ENCODE assay signal across 35 cellular contexts in genomic region chr10:86141896-86142295, GRCh38.
"Had no signal": no experiment of that assay in that cellular context is flagged by ENCODE, and none has a peak within 500 bp of the region (broad histone marks: within the 10 kb centered on the region; RNA-seq: fewer than 3 reads in every experiment).

No MANE protein-coding gene starts in this region.

- DNase-seq: Kasumi-1, KG1, MG63, MM.1S, MV-4-11, NCI-H1048, NCI-H1092, NCI-H1092 treated with DMSO at 0.1 percent for 48 hours, NCI-H1105, NCI-H1105 treated with DMSO at 0.1 percent for 48 hours, NCI-H1417, NCI-H1417 treated with DMSO at 0.1 percent for 48 hours, NCI-H1436, NCI-H1436 treated with DMSO at 0.1 percent for 48 hours, NCI-H146, NCI-H1694, NCI-H1694 treated with DMSO at 0.1 percent for 48 hours, NCI-H187, NCI-H187 treated with DMSO at 0.1 percent for 48 hours, NCI-H1930, NCI-H2029, NCI-H2029 treated with DMSO at 0.1 percent for 48 hours, NCI-H2081, NCI-H2081 treated with DMSO at 0.1 percent for 48 hours, NCI-H2107, NCI-H2171, NCI-H2171 treated with DMSO at 0.1 percent for 48 hours, NCI-H2227 treated with DMSO at 0.1 percent for 48 hours, NCI-H226, NCI-H345, NCI-H446, NCI-H446 treated with DMSO at 0.1 percent for 48 hours, NCI-H510A, NCI-H510A treated with DMSO at 0.1 percent for 48 hours had no signal

- H3K4me3 ChIP-seq: MG63 had no signal

- H3K27me3 ChIP-seq: MG63 had no signal

- H3K9ac ChIP-seq: KMS-11 had no signal

- H3K36me3 ChIP-seq: MG63 had no signal

- H3K9me3 ChIP-seq: MG63 had no signal

- H3K4me2 ChIP-seq: KMS-11 had no signal

- H3K27ac ChIP-seq: KMS-11 had no signal
